Comparison of ENCODE assay signal across 9 cellular contexts in the genomic region with DNA sequence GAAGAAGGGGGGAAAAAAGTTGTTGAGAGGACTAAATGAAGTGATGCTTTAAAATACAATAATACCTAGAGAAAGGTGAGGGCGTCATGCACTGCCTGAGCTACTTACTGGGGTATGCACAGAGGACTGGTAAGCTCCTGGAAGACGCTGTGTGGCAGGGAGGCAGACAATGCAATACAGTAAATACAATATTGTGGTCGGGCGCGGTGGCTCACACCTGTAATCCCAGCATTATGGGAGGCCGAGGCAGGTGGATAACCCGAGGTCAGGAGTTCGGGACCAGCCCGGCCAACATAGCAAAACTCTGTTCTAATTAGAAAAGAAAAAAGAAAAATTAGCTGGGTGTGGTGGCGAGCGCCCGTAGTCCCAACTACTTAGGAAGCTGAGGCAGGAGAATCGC. TPM values are rescaled to one million over a fixed set of nuclear protein-coding genes. Genes with fewer than 3 reads are reported as not detected.
DNase-seq lines count a peak whose midpoint lies in the region; ATAC-seq and TF ChIP-seq lines count a peak whose summit lies in the region.
"Had no signal": no experiment of that assay in that cellular context is flagged by ENCODE, and none has a peak within 500 bp of the region (broad histone marks: within the 10 kb centered on the region; RNA-seq: fewer than 3 reads in every experiment).

No MANE protein-coding gene starts in this region.

- H3K36me3 Mint-ChIP-seq in glutamatergic neuron (ENCODE audit: unreplicated experiment): no peaks in the 10 kb centered on the region

- H3K9me2 ChIP-seq in DOHH2 (replicated peaks; ENCODE audit: control insufficient read depth, low read length): no peaks in the 10 kb centered on the region

- H3K4me3 ChIP-seq in DOHH2 (ENCODE audit: low read length) (peak overlapping the region; percentile 70), sigmoid colon (peak overlapping the region; percentile 39 to 62 (median 60))

- H3K27me3 Mint-ChIP-seq in glutamatergic neuron (ENCODE audit: unreplicated experiment): peaks cover 11% of the 10 kb centered on the region

- H4K20me1 ChIP-seq in DOHH2 (ENCODE audit: control insufficient read depth, insufficient read depth, low read depth, low read length): no peaks in the 10 kb centered on the region

- TF ChIP-seq POLR2A in sigmoid colon (IDR thresholded peaks at IDR 0.05): no peak

- ATAC-seq in GM19023 (IDR thresholded peaks at IDR 0.05; ENCODE audit: unreplicated experiment): no peak
- no peak for ATAC-seq in activated CD4-positive, CD25-positive, alpha-beta regulatory T cell treated with anti-CD3 and anti-CD28 coated beads, Interleukin-2, amount 50 U/mL, for 24 hours

- H3K79me2 ChIP-seq in DOHH2 (ENCODE audit: control insufficient read depth, low read length): no peaks in the 10 kb centered on the region

- TF ChIP-seq EP300 in sigmoid colon (IDR thresholded peaks at IDR 0.05): no peak

- H3K4me2 ChIP-seq in DOHH2 (ENCODE audit: low read length): peak overlapping the region; percentile 88

- DNase-seq in glutamatergic neuron (no peak), sigmoid colon (no peak), HuH-7 (ENCODE audit: low spot score) (no peak), HUDEP-2 (lab: John Stamatoyannopoulos, UW; ENCODE audit: unreplicated experiment in 76 of 76) (no peak)

- peaks cover 2% of the 10 kb centered on the region for H3K4me1 Mint-ChIP-seq in glutamatergic neuron (ENCODE audit: low read depth, unreplicated experiment)

- H3K4me1 ChIP-seq in DOHH2 (ENCODE audit: control insufficient read depth, low read length) (peaks cover 25% of the 10 kb centered on the region), sigmoid colon (peaks cover 0 to 16% (median 7%) of the 10 kb centered on the region in 4 donors)

- peak overlapping the region; percentile 89 for H3K4me3 Mint-ChIP-seq in glutamatergic neuron (ENCODE audit: unreplicated experiment)

- H3K27ac Mint-ChIP-seq in glutamatergic neuron (ENCODE audit: unreplicated experiment): no peak overlapping the region

- no peaks in the 10 kb centered on the region for H3K36me3 ChIP-seq in DOHH2 (ENCODE audit: control insufficient read depth, low read length)
- H3K36me3 ChIP-seq in sigmoid colon: no peaks in the 10 kb centered on the region

- TF ChIP-seq CTCF in DOHH2 (IDR thresholded peaks at IDR 0.05; ENCODE audit: low read depth, low read length, poor library complexity, severe bottlenecking) (no peak), VCaP (conservative IDR thresholded peaks at IDR 0.05) (no peak), glutamatergic neuron (IDR thresholded peaks at IDR 0.05; ENCODE audit: partially characterized antibody, unreplicated experiment) (no peak), sigmoid colon (IDR thresholded peaks at IDR 0.05) (no peak)

- 66 to 84% methylated on average over 13 of the region's 13 CpGs for WGBS in sigmoid colon, 2 donors

- no peaks in the 10 kb centered on the region for H3F3A ChIP-seq in DOHH2 (ENCODE audit: control insufficient read depth, insufficient read depth)

- H3K9me3 ChIP-seq in DOHH2 (ENCODE audit: control insufficient read depth, insufficient read depth, low read length) (no peaks in the 10 kb centered on the region), sigmoid colon (no peaks in the 10 kb centered on the region)

- H3K27me3 ChIP-seq in DOHH2 (ENCODE audit: control insufficient read depth, low read length) (peaks cover 33% of the 10 kb centered on the region), sigmoid colon (no peaks in the 10 kb centered on the region)

- H3K9me3 Mint-ChIP-seq in glutamatergic neuron (ENCODE audit: unreplicated experiment): no peaks in the 10 kb centered on the region

- H3K27ac ChIP-seq in DOHH2 (ENCODE audit: low read depth, low read length) (no peak overlapping the region), VCaP (peak overlapping the region; percentile 84), sigmoid colon (peak overlapping the region in 2 of 4 donors; percentile 21 to 63)

- intact Hi-C loops in sigmoid colon (cut with DNase I): no loop called here

RNA-seq across cellular contexts. Expression of gene SYTL2, which starts 0.7 kb away (rescaled TPM):
- 4.0 TPM for total RNA-seq in glutamatergic neuron (ENCODE audit: unreplicated experiment)
- total RNA-seq in sigmoid colon: 10 to 100 TPM in 2 of 4 donors, 1 to 10 TPM in 2; 9.0 to 30.2 (median 11.9) TPM
- polyA plus RNA-seq in sigmoid colon: 100 to 1,000 TPM in 1 of 3 donors, 10 to 100 TPM in 2; 41.0 to 104 (median 96.6) TPM

RNA-seq across cellular contexts. Expression of gene CCDC83, which starts 43.6 kb away (rescaled TPM):
- total RNA-seq in glutamatergic neuron (ENCODE audit: unreplicated experiment) (not detected), sigmoid colon (not detected)
- polyA plus RNA-seq in sigmoid colon: not detected
- total RNA-seq: HT-29 had no signal
